In the genomic region with DNA sequence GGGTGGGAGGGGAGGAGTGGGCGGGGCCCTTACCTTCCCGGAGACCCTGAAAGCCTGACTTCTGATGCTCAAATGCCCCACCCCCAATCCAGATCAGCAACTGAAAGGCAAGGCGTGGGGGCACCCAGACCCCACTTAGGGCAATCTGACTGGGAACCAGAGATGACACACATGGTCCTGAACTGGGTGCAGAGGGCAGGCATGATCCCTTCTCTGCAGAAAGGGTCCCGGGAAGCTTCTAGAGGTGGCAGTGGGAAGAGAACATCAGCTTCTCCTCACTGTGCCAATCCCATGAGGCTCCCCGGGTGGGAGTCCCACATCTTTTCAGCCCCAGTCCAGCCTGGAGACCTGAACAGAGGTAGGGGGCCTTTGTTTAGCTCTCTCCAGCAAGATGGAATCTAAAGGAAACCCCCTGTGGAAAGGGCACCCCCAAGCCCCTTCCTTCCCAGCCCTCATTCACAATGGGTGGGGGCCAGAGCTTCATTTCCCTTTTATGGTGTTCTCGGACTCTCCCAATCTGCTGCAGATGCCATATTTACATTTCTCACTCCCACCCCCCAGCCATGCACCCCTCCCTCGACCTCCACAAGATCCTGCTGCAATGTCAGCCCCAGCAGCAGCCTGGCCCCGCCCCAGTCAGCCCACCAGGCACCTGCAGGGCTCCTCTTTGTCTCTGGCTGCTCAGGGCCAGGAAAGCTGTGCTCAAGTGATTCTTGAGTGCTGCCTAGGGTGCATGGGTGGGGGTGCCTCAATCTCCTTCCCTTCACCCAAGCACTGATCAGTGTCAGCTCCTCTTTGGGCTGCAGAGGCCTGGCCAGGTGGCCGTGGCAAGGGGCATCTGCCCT, we compare ENCODE assay signal across 1 cellular context.
TF ChIP-seq lines count a peak whose summit lies in the region.

No MANE protein-coding gene starts in this region.

TF ChIP-seq in HepG2, 621 proteins besides CTCF, POLR2A, EP300 and RAD21:
- TF ChIP-seq CSRNP2 (CRISPR knock-in tag; conservative IDR thresholded peaks at IDR 0.05; ENCODE audit: low read depth) (no peak), PPARG (CRISPR knock-in tag; conservative IDR thresholded peaks at IDR 0.05) (no peak), ZBTB38 (CRISPR knock-in tag; IDR thresholded peaks at IDR 0.05) (no peak), ZNF274 (CRISPR knock-in tag; IDR thresholded peaks at IDR 0.05) (no peak), ZNF276 (CRISPR knock-in tag; IDR thresholded peaks at IDR 0.05; ENCODE audit: low read depth) (no peak), ZBTB39 (CRISPR knock-in tag; IDR thresholded peaks at IDR 0.05) (no peak), TCF7L2 (IDR thresholded peaks at IDR 0.05; ENCODE audit: low read depth, low read length) (no peak), MAFF (IDR thresholded peaks at IDR 0.05; ENCODE audit: low read depth, low read length) (no peak), SALL2 (CRISPR knock-in tag; IDR thresholded peaks at IDR 0.05) (no peak), CREM (IDR thresholded peaks at IDR 0.05) (no peak), CREM (CRISPR knock-in tag; IDR thresholded peaks at IDR 0.05) (no peak)
- TF ChIP-seq, protein P1, sequence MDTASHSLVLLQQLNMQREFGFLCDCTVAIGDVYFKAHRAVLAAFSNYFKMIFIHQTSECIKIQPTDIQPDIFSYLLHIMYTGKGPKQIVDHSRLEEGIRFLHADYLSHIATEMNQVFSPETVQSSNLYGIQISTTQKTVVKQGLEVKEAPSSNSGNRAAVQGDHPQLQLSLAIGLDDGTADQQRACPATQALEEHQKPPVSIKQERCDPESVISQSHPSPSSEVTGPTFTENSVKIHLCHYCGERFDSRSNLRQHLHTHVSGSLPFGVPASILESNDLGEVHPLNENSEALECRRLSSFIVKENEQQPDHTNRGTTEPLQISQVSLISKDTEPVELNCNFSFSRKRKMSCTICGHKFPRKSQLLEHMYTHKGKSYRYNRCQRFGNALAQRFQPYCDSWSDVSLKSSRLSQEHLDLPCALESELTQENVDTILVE (CRISPR knock-in tag; IDR thresholded peaks at IDR 0.05), result no peak
- TF ChIP-seq, protein P2, sequence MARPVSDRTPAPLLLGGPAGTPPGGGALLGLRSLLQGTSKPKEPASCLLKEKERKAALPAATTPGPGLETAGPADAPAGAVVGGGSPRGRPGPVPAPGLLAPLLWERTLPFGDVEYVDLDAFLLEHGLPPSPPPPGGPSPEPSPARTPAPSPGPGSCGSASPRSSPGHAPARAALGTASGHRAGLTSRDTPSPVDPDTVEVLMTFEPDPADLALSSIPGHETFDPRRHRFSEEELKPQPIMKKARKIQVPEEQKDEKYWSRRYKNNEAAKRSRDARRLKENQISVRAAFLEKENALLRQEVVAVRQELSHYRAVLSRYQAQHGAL (CRISPR knock-in tag; IDR thresholded peaks at IDR 0.05; ENCODE audit: not compliant biosample characterization), result no peak
- TF ChIP-seq, protein P3, sequence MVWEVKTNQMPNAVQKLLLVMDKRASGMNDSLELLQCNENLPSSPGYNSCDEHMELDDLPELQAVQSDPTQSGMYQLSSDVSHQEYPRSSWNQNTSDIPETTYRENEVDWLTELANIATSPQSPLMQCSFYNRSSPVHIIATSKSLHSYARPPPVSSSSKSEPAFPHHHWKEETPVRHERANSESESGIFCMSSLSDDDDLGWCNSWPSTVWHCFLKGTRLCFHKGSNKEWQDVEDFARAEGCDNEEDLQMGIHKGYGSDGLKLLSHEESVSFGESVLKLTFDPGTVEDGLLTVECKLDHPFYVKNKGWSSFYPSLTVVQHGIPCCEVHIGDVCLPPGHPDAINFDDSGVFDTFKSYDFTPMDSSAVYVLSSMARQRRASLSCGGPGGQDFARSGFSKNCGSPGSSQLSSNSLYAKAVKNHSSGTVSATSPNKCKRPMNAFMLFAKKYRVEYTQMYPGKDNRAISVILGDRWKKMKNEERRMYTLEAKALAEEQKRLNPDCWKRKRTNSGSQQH (CRISPR knock-in tag; IDR thresholded peaks at IDR 0.05; ENCODE audit: low read depth), result no peak
